Comparison of ENCODE assay signal across 1 cellular context in genomic region chr6:142945446-142946180, GRCh38.
TF ChIP-seq lines count a peak whose summit lies in the region.

No MANE protein-coding gene starts in this region.

TF ChIP-seq in H1, 55 proteins besides CTCF, POLR2A, EP300 and RAD21 (continued from another document):
- TF ChIP-seq CHD2 (IDR thresholded peaks at IDR 0.05; ENCODE audit: low read length) (peak; percentile 8; the same call in 1 of the 2 replicates), ASH2L (IDR thresholded peaks at IDR 0.05; ENCODE audit: low read length) (peak; percentile 82), SIRT6 (IDR thresholded peaks at IDR 0.05; ENCODE audit: low read length) (no peak), RBBP5 (IDR thresholded peaks at IDR 0.05; ENCODE audit: borderline replicate concordance, low read depth, low read length) (peak; percentile 45), EGR1 (IDR thresholded peaks at IDR 0.05; ENCODE audit: borderline replicate concordance, low read depth, low read length) (peak; percentile 8; the same call in 1 of the 2 replicates), POLR2AphosphoS5 (IDR thresholded peaks at IDR 0.05; ENCODE audit: low read depth, low read length) (no peak; the same call in 1 of the 2 replicates), SIN3A (conservative IDR thresholded peaks at IDR 0.05 in 1 of 2, IDR thresholded peaks at IDR 0.05 in 1 of 2; ENCODE audit: low read depth in 1 of 2, low read length in 2 of 2) (peak in 1 of 2 experiments; percentile 81; a peak in 2 of 4 replicates)
